In genomic region chrX:48539345-48540014, GRCh38 we compare ENCODE assay signal across 1 cellular context.
TF ChIP-seq lines count a peak whose summit lies in the region.

TBC1D25 (plus strand) TSS chrX:48539714; CDS start chrX:48539798, 84 bp downstream.

TF ChIP-seq in HCT116, 20 proteins besides CTCF, POLR2A, EP300 and RAD21 (continued from another document):
- TF ChIP-seq SP1 (IDR thresholded peaks at IDR 0.05; ENCODE audit: low read depth) (no peak), CEBPB (IDR thresholded peaks at IDR 0.05; ENCODE audit: low read depth) (no peak)
